Comparison of ENCODE assay signal across 8 cellular contexts in genomic region chr5:163503106-163504090, GRCh38. TPM values are rescaled to one million over a fixed set of nuclear protein-coding genes. Genes with fewer than 3 reads are reported as not detected.
DNase-seq lines count a peak whose midpoint lies in the region; ATAC-seq and TF ChIP-seq lines count a peak whose summit lies in the region.

No MANE protein-coding gene starts in this region.

- intact Hi-C loops in heart right ventricle (cut with DNase I): loop anchor here in 7 of 10 donors (2.0 to 10.0 kb wide), 5 partner anchors 41 to 69 kb away; partner anchors contain the start of genes HMMR (in 4 of the 7), NUDCD2 (in 4 of the 7) and CCNG1 (in 3 of the 7)

- H3K36me3 ChIP-seq in heart right ventricle: no peaks in the 10 kb centered on the region
- H3K36me3 ChIP-seq in parathyroid adenoma (ENCODE audit: control insufficient read depth, insufficient read depth, low read length): no peaks in the 10 kb centered on the region

- H3K27me3 ChIP-seq in heart right ventricle: no peaks in the 10 kb centered on the region
- H3K27me3 ChIP-seq in parathyroid adenoma (ENCODE audit: control insufficient read depth, insufficient read depth, low read length): no peaks in the 10 kb centered on the region

- H3K4me3 ChIP-seq in heart right ventricle (peak overlapping the region; percentile 16 to 90 (median 81)), parathyroid adenoma (ENCODE audit: low read depth, low read length) (peak overlapping the region; percentile 81)

- peak; percentile 5 for ATAC-seq in HG02678 (IDR thresholded peaks at IDR 0.05; ENCODE audit: unreplicated experiment)
- ATAC-seq in heart right ventricle: peak in 6 of 8 donors; percentile 16 to 44 (median 28)
- no peak for ATAC-seq in GM19324 (IDR thresholded peaks at IDR 0.05; ENCODE audit: low FRiP score, unreplicated experiment)

- H3K4me2 ChIP-seq in parathyroid adenoma (ENCODE audit: low read length): peak overlapping the region; percentile 95

- peak overlapping the region; percentile 71 for H2AFZ ChIP-seq in parathyroid adenoma

- TF ChIP-seq CTCF in heart right ventricle (IDR thresholded peaks at IDR 0.05) (peak in 8 of 9 donors; percentile 5 to 61 (median 36)), parathyroid adenoma (IDR thresholded peaks at IDR 0.05) (peak; percentile 37)

- H3K79me2 ChIP-seq in parathyroid adenoma: peaks cover 14% of the 10 kb centered on the region

- H3K9ac ChIP-seq in parathyroid adenoma: no peak overlapping the region

- WGBS in heart right ventricle, 2 donors: 1% methylated on average over 18 of the region's 18 CpGs

- peaks cover 6 to 44% (median 26%) of the 10 kb centered on the region in 9 donors for H3K4me1 ChIP-seq in heart right ventricle
- peaks cover 12% of the 10 kb centered on the region for H3K4me1 ChIP-seq in parathyroid adenoma

- H3K9me3 ChIP-seq in heart right ventricle (no peaks in the 10 kb centered on the region), parathyroid adenoma (ENCODE audit: control insufficient read depth, low read length) (no peaks in the 10 kb centered on the region)

- peak overlapping the region; percentile 88 to 99 (median 94) for H3K27ac ChIP-seq in heart right ventricle
- peak overlapping the region; percentile 91 for H3K27ac ChIP-seq in parathyroid adenoma

- DNase-seq in D341Med (ENCODE audit: low spot score) (peak; percentile 64), RPMI7951 (ENCODE audit: low read depth) (peak; percentile 83), amniotic stem cell (lab: John Stamatoyannopoulos, UW) (peak; percentile 39), heart right ventricle (peak; percentile 50 to 57), NCI-H446 treated with DMSO at 0.1 percent for 48 hours (lab: John Stamatoyannopoulos, UW) (no peak)

RNA-seq across cellular contexts. Expression of gene MAT2B, which starts 2.0 kb away (rescaled TPM):
- total RNA-seq in RPMI7951 (2014; rRNA removed; shearing (Covaris generic)): 59.1 and 68.0 TPM in 2 replicates
- total RNA-seq in heart right ventricle: 10 to 100 TPM; 48.4 to 63.2 (median 56.9) TPM
- 10 to 100 TPM; 22.9 to 34.6 TPM for polyA plus RNA-seq in heart right ventricle

RNA-seq across cellular contexts. Expression of gene HMMR, which starts 43.0 kb away (rescaled TPM):
- total RNA-seq in RPMI7951 (2014; rRNA removed; shearing (Covaris generic)): 70.5 and 79.3 TPM in 2 replicates
- total RNA-seq in heart right ventricle: 1 to 10 TPM in 4 of 10 donors, under 1 TPM in 6; 0.10 to 4.0 (median 0.47) TPM
- polyA plus RNA-seq in heart right ventricle: under 1 TPM; 0.20 to 0.59 TPM

RNA-seq across cellular contexts. Expression of gene NUDCD2, which starts 43.5 kb away (rescaled TPM):
- 7.3 and 10.4 TPM in 2 replicates for total RNA-seq in RPMI7951 (2014; rRNA removed; shearing (Covaris generic))
- total RNA-seq in heart right ventricle: 10 to 100 TPM in 8 of 10 donors, 1 to 10 TPM in 2; 9.3 to 17.1 (median 12.7) TPM
- polyA plus RNA-seq in heart right ventricle: 1 to 10 TPM; 4.0 to 4.1 TPM

Comparison
In these comparisons a context has a peak if more than half of its experiments do, and no peak if none do; other contexts are left out.
1. RNA of gene HMMR, which starts 43.0 kb away (total RNA-seq): 70.5 to 79.3 TPM in RPMI7951; 0.10 to 4.0 TPM in heart right ventricle; every median in the first group is over 10 times any median in the second.